In genomic region chr5:109656829-109657228, GRCh38 we compare ENCODE assay signal across 9 cellular contexts. TPM values are rescaled to one million over a fixed set of nuclear protein-coding genes. Genes with fewer than 3 reads are reported as not detected.
DNase-seq lines count a peak whose midpoint lies in the region; ATAC-seq and TF ChIP-seq lines count a peak whose summit lies in the region.
"Had no signal": no experiment of that assay in that cellular context is flagged by ENCODE, and none has a peak within 500 bp of the region (broad histone marks: within the 10 kb centered on the region; RNA-seq: fewer than 3 reads in every experiment).

No MANE protein-coding gene starts in this region.

- peaks cover 12% of the 10 kb centered on the region for H3K4me1 Mint-ChIP-seq in activated CD8-positive, alpha-beta memory T cell treated with anti-CD3 and anti-CD28 coated beads, Interleukin-2, amount 10 ng/mL, durations not matched to agents 7 days and 5 days
- peaks cover 11% of the 10 kb centered on the region for H3K4me1 Mint-ChIP-seq in neural progenitor cell

- H3F3A ChIP-seq in neural progenitor cell (ENCODE audit: low read depth), result no peaks in the 10 kb centered on the region

- no peaks in the 10 kb centered on the region for H3K36me3 Mint-ChIP-seq in activated CD8-positive, alpha-beta memory T cell treated with anti-CD3 and anti-CD28 coated beads, Interleukin-2, amount 10 ng/mL, durations not matched to agents 7 days and 5 days
- H3K36me3 Mint-ChIP-seq in neural progenitor cell, result no peaks in the 10 kb centered on the region

- no peaks in the 10 kb centered on the region for H3K9me3 ChIP-seq in effector memory CD4-positive, alpha-beta T cell (ENCODE audit: control insufficient read depth, low read length)
- H3K9me3 ChIP-seq in neural progenitor cell (ENCODE audit: low read depth), result no peaks in the 10 kb centered on the region

- no peak overlapping the region for H3K9ac ChIP-seq in neural progenitor cell

- peak overlapping the region; percentile 14 for H3K27ac Mint-ChIP-seq in activated CD8-positive, alpha-beta memory T cell treated with anti-CD3 and anti-CD28 coated beads, Interleukin-2, amount 10 ng/mL, durations not matched to agents 7 days and 5 days
- H3K27ac Mint-ChIP-seq in neural progenitor cell, result no peak overlapping the region

- no peak overlapping the region for H3K4me3 Mint-ChIP-seq in activated CD8-positive, alpha-beta memory T cell treated with anti-CD3 and anti-CD28 coated beads, Interleukin-2, amount 10 ng/mL, durations not matched to agents 7 days and 5 days
- H3K4me3 Mint-ChIP-seq in neural progenitor cell, result no peak overlapping the region

- peak; percentile 63 for DNase-seq in activated CD8-positive, alpha-beta memory T cell treated with anti-CD3 and anti-CD28 coated beads, Interleukin-2, amount 10 ng/mL, durations not matched to agents 7 days and 5 days
- no peak for DNase-seq in activated CD8-positive, alpha-beta memory T cell treated with anti-CD3 and anti-CD28 coated beads for 24 hours
- DNase-seq in activated CD4-positive, alpha-beta T cell treated with anti-CD3 and anti-CD28 coated beads for 1 hour, result peak; percentile 13
- DNase-seq in effector memory CD4-positive, alpha-beta T cell, result peak; percentile 16 to 50 (median 22)
- no peak for DNase-seq in neural progenitor cell (ENCODE audit: low spot score)
- DNase-seq in NCI-H1105 (lab: John Stamatoyannopoulos, UW), result no peak
- no peak for DNase-seq in NCI-H510A (lab: John Stamatoyannopoulos, UW)

- no peaks in the 10 kb centered on the region for H3K36me3 ChIP-seq in effector memory CD4-positive, alpha-beta T cell (ENCODE audit: control insufficient read depth, insufficient read depth, low read length)
- no peaks in the 10 kb centered on the region for H3K36me3 ChIP-seq in neural progenitor cell

- no peak overlapping the region for H3K4me2 ChIP-seq in neural progenitor cell

- peak; percentile 58 for ATAC-seq in activated CD8-positive, alpha-beta memory T cell treated with anti-CD3 and anti-CD28 coated beads, Interleukin-2, amount 10 ng/mL, durations not matched to agents 7 days and 5 days
- no peak for ATAC-seq in GM21526 (IDR thresholded peaks at IDR 0.05; ENCODE audit: low FRiP score, unreplicated experiment)

- H3K4me1 ChIP-seq in effector memory CD4-positive, alpha-beta T cell (ENCODE audit: control insufficient read depth, insufficient read depth, low read length, poor library complexity, severe bottlenecking), result peaks cover 5% of the 10 kb centered on the region
- no peaks in the 10 kb centered on the region for H3K4me1 ChIP-seq in neural progenitor cell

- peak overlapping the region; percentile 27 for H2AFZ ChIP-seq in neural progenitor cell (replicated peaks)

- no peak for TF ChIP-seq CTCF in neural progenitor cell (IDR thresholded peaks at IDR 0.05)

- H3K79me2 ChIP-seq in neural progenitor cell (ENCODE audit: low read depth), result no peaks in the 10 kb centered on the region

- H3K4me3 ChIP-seq in effector memory CD4-positive, alpha-beta T cell (ENCODE audit: insufficient read depth, low read depth, low read length, poor library complexity, severe bottlenecking), result no peak overlapping the region
- H3K4me3 ChIP-seq in neural progenitor cell, result no peak overlapping the region

- H3K27ac ChIP-seq in effector memory CD4-positive, alpha-beta T cell (ENCODE audit: insufficient read depth, low read length, poor library complexity, severe bottlenecking), result no peak overlapping the region
- no peak overlapping the region for H3K27ac ChIP-seq in neural progenitor cell
- H3K27ac ChIP-seq: 22Rv1 had no signal

- peaks cover 7% of the 10 kb centered on the region for H3K27me3 Mint-ChIP-seq in activated CD8-positive, alpha-beta memory T cell treated with anti-CD3 and anti-CD28 coated beads, Interleukin-2, amount 10 ng/mL, durations not matched to agents 7 days and 5 days
- no peaks in the 10 kb centered on the region for H3K27me3 Mint-ChIP-seq in neural progenitor cell (ENCODE audit: insufficient read depth, low read depth)

- no peaks in the 10 kb centered on the region for H3K27me3 ChIP-seq in effector memory CD4-positive, alpha-beta T cell (replicated peaks; ENCODE audit: control insufficient read depth, insufficient read depth, low read length, poor library complexity, severe bottlenecking)
- no peaks in the 10 kb centered on the region for H3K27me3 ChIP-seq in neural progenitor cell

- no peaks in the 10 kb centered on the region for H3K9me3 Mint-ChIP-seq in activated CD8-positive, alpha-beta memory T cell treated with anti-CD3 and anti-CD28 coated beads, Interleukin-2, amount 10 ng/mL, durations not matched to agents 7 days and 5 days (ENCODE audit: low read depth)
- no peaks in the 10 kb centered on the region for H3K9me3 Mint-ChIP-seq in neural progenitor cell

- no peaks in the 10 kb centered on the region for H4K20me1 ChIP-seq in neural progenitor cell (ENCODE audit: low read depth)

- CTCF ChIA-PET in activated CD8-positive, alpha-beta memory T cell treated with anti-CD3 and anti-CD28 coated beads, Interleukin-2, amount 10 ng/mL, durations not matched to agents 7 days and 5 days (lab: Charles Lee), result interaction anchor here (0.6 to 0.9 kb wide), 2 partner anchors 9 to 380 kb away, joined by 3 read pairs; no protein-coding TSS in a partner anchor

RNA-seq across cellular contexts. Expression of gene MAN2A1, which starts 32.9 kb away (rescaled TPM):
- total RNA-seq in activated CD8-positive, alpha-beta memory T cell treated with anti-CD3 and anti-CD28 coated beads, Interleukin-2, amount 10 ng/mL, durations not matched to agents 7 days and 5 days, result 10 to 100 TPM; 27.2 to 28.4 TPM
- total RNA-seq in neural progenitor cell (ENCODE audit: low replicate concordance), result 103 and 130 TPM in 2 replicates

Comparison
In these comparisons a context has a peak if more than half of its experiments do, and no peak if none do; other contexts are left out.
1. DNase-seq: peak in activated CD8-positive, alpha-beta memory T cell treated with anti-CD3 and anti-CD28 coated beads, Interleukin-2, amount 10 ng/mL, durations not matched to agents 7 days and 5 days (single experiment), activated CD4-positive, alpha-beta T cell treated with anti-CD3 and anti-CD28 coated beads for 1 hour (single experiment) and effector memory CD4-positive, alpha-beta T cell (3 of 3); none in activated CD8-positive, alpha-beta memory T cell treated with anti-CD3 and anti-CD28 coated beads for 24 hours (single experiment), neural progenitor cell (single experiment), NCI-H1105 (single experiment) and NCI-H510A (single experiment).